ENCODE assay signal across 8 cellular contexts in genomic region chr9:11431490-11431889, GRCh38.
"Had no signal": no experiment of that assay in that cellular context is flagged by ENCODE, and none has a peak within 500 bp of the region (broad histone marks: within the 10 kb centered on the region; RNA-seq: fewer than 3 reads in every experiment).

No MANE protein-coding gene starts in this region.

- FAIRE-seq: G401.6, GM12878, GM12891, GM12892, GM18507, GM19239 had no signal

- H3K4me3 ChIP-seq: GM12878 had no signal

- DNase-seq: GDM1, GF-D8 had no signal
